1 cellular context compared by ENCODE assay signal in genomic region chr3:8576841-8577553, GRCh38.
TF ChIP-seq lines count a peak whose summit lies in the region.

No MANE protein-coding gene starts in this region.

TF ChIP-seq in GM12878, 131 proteins besides CTCF, POLR2A, EP300 and RAD21:
- TF ChIP-seq MTA2 (IDR thresholded peaks at IDR 0.05; ENCODE audit: low read depth) (no peak), ZBTB40 (IDR thresholded peaks at IDR 0.05; ENCODE audit: borderline replicate concordance) (peak; percentile 47; the same call in 1 of the 2 replicates)
